ENCODE assay signal across 1 cellular context in genomic region chr10:125010362-125010761, GRCh38.
TF ChIP-seq lines count a peak whose summit lies in the region.

No MANE protein-coding gene starts in this region.

TF ChIP-seq in GM23338, 12 proteins besides CTCF, POLR2A, EP300 and RAD21 (continued from another document):
- TF ChIP-seq, protein P1, sequence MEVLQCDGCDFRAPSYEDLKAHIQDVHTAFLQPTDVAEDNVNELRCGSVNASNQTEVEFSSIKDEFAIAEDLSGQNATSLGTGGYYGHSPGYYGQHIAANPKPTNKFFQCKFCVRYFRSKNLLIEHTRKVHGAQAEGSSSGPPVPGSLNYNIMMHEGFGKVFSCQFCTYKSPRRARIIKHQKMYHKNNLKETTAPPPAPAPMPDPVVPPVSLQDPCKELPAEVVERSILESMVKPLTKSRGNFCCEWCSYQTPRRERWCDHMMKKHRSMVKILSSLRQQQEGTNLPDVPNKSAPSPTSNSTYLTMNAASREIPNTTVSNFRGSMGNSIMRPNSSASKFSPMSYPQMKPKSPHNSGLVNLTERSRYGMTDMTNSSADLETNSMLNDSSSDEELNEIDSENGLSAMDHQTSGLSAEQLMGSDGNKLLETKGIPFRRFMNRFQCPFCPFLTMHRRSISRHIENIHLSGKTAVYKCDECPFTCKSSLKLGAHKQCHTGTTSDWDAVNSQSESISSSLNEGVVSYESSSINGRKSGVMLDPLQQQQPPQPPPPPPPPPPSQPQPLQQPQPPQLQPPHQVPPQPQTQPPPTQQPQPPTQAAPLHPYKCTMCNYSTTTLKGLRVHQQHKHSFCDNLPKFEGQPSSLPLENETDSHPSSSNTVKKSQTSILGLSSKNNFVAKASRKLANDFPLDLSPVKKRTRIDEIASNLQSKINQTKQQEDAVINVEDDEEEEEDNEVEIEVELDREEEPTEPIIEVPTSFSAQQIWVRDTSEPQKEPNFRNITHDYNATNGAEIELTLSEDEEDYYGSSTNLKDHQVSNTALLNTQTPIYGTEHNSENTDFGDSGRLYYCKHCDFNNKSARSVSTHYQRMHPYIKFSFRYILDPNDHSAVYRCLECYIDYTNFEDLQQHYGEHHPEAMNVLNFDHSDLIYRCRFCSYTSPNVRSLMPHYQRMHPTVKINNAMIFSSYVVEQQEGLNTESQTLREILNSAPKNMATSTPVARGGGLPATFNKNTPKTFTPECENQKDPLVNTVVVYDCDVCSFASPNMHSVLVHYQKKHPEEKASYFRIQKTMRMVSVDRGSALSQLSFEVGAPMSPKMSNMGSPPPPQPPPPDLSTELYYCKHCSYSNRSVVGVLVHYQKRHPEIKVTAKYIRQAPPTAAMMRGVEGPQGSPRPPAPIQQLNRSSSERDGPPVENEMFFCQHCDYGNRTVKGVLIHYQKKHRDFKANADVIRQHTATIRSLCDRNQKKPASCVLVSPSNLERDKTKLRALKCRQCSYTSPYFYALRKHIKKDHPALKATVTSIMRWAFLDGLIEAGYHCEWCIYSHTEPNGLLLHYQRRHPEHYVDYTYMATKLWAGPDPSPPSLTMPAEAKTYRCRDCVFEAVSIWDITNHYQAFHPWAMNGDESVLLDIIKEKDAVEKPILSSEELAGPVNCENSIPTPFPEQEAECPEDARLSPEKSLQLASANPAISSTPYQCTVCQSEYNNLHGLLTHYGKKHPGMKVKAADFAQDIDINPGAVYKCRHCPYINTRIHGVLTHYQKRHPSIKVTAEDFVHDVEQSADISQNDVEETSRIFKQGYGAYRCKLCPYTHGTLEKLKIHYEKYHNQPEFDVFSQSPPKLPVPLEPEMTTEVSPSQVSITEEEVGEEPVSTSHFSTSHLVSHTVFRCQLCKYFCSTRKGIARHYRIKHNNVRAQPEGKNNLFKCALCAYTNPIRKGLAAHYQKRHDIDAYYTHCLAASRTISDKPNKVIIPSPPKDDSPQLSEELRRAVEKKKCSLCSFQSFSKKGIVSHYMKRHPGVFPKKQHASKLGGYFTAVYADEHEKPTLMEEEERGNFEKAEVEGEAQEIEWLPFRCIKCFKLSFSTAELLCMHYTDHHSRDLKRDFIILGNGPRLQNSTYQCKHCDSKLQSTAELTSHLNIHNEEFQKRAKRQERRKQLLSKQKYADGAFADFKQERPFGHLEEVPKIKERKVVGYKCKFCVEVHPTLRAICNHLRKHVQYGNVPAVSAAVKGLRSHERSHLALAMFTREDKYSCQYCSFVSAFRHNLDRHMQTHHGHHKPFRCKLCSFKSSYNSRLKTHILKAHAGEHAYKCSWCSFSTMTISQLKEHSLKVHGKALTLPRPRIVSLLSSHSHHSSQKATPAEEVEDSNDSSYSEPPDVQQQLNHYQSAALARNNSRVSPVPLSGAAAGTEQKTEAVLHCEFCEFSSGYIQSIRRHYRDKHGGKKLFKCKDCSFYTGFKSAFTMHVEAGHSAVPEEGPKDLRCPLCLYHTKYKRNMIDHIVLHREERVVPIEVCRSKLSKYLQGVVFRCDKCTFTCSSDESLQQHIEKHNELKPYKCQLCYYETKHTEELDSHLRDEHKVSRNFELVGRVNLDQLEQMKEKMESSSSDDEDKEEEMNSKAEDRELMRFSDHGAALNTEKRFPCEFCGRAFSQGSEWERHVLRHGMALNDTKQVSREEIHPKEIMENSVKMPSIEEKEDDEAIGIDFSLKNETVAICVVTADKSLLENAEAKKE (CRISPR knock-in tag; IDR thresholded peaks at IDR 0.05), result no peak
- no peak for TF ChIP-seq POLR2AphosphoS5 (IDR thresholded peaks at IDR 0.05; ENCODE audit: low read depth)
- TF ChIP-seq EZH2phosphoT487 (IDR thresholded peaks at IDR 0.05; ENCODE audit: unreplicated experiment), result no peak
- TF ChIP-seq, protein P2, sequence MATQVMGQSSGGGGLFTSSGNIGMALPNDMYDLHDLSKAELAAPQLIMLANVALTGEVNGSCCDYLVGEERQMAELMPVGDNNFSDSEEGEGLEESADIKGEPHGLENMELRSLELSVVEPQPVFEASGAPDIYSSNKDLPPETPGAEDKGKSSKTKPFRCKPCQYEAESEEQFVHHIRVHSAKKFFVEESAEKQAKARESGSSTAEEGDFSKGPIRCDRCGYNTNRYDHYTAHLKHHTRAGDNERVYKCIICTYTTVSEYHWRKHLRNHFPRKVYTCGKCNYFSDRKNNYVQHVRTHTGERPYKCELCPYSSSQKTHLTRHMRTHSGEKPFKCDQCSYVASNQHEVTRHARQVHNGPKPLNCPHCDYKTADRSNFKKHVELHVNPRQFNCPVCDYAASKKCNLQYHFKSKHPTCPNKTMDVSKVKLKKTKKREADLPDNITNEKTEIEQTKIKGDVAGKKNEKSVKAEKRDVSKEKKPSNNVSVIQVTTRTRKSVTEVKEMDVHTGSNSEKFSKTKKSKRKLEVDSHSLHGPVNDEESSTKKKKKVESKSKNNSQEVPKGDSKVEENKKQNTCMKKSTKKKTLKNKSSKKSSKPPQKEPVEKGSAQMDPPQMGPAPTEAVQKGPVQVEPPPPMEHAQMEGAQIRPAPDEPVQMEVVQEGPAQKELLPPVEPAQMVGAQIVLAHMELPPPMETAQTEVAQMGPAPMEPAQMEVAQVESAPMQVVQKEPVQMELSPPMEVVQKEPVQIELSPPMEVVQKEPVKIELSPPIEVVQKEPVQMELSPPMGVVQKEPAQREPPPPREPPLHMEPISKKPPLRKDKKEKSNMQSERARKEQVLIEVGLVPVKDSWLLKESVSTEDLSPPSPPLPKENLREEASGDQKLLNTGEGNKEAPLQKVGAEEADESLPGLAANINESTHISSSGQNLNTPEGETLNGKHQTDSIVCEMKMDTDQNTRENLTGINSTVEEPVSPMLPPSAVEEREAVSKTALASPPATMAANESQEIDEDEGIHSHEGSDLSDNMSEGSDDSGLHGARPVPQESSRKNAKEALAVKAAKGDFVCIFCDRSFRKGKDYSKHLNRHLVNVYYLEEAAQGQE (IDR thresholded peaks at IDR 0.05; ENCODE audit: unreplicated experiment), result no peak
- no peak for TF ChIP-seq JUNB (IDR thresholded peaks at IDR 0.05; ENCODE audit: unreplicated experiment)
- no peak for TF ChIP-seq ETS1 (IDR thresholded peaks at IDR 0.05)
- no peak for TF ChIP-seq STAT1 (IDR thresholded peaks at IDR 0.05; ENCODE audit: unreplicated experiment)
